Comparison of ENCODE assay signal across 15 cellular contexts in genomic region chr10:102948163-102948562, GRCh38. TPM values are rescaled to one million over a fixed set of nuclear protein-coding genes. Genes with fewer than 3 reads are reported as not detected.
DNase-seq lines count a peak whose midpoint lies in the region; FAIRE-seq and TF ChIP-seq lines count a peak whose summit lies in the region.
"Had no signal": no experiment of that assay in that cellular context is flagged by ENCODE, and none has a peak within 500 bp of the region (broad histone marks: within the 10 kb centered on the region; RNA-seq: fewer than 3 reads in every experiment).

No MANE protein-coding gene starts in this region.

- no peaks in the 10 kb centered on the region for H3K9me3 Mint-ChIP-seq in activated naive CD4-positive, alpha-beta T cell treated with anti-CD3 and anti-CD28 coated beads, Interleukin-2, amount 50 U/mL, for 24 hours
- no peaks in the 10 kb centered on the region for H3K9me3 Mint-ChIP-seq in activated naive CD4-positive, alpha-beta T cell treated with anti-CD3 and anti-CD28 coated beads for 36 hours
- peaks cover 4% of the 10 kb centered on the region for H3K9me3 Mint-ChIP-seq in type B pancreatic cell
- H3K9me3 Mint-ChIP-seq: CD4-positive, alpha-beta memory T cell; HFFc6 had no signal

- H3K27me3 Mint-ChIP-seq in activated naive CD4-positive, alpha-beta T cell treated with anti-CD3 and anti-CD28 coated beads, Interleukin-2, amount 50 U/mL, for 24 hours = no peaks in the 10 kb centered on the region
- no peaks in the 10 kb centered on the region for H3K27me3 Mint-ChIP-seq in activated naive CD4-positive, alpha-beta T cell treated with anti-CD3 and anti-CD28 coated beads for 36 hours (ENCODE audit: low read depth)
- H3K27me3 Mint-ChIP-seq in type B pancreatic cell = no peaks in the 10 kb centered on the region
- H3K27me3 Mint-ChIP-seq: CD4-positive, alpha-beta memory T cell had no signal

- peak; percentile 43 for TF ChIP-seq POLR2A in erythroblast (IDR thresholded peaks at IDR 0.05; ENCODE audit: low read length)

- intact Hi-C loops in activated naive CD4-positive, alpha-beta T cell treated with anti-CD3 and anti-CD28 coated beads for 36 hours (cut with micrococcal nuclease) = no loop called here

- peak overlapping the region; percentile 0 for H3K27ac Mint-ChIP-seq in activated naive CD4-positive, alpha-beta T cell treated with anti-CD3 and anti-CD28 coated beads, Interleukin-2, amount 50 U/mL, for 24 hours
- H3K27ac Mint-ChIP-seq in activated naive CD4-positive, alpha-beta T cell treated with anti-CD3 and anti-CD28 coated beads for 36 hours = no peak overlapping the region
- H3K27ac Mint-ChIP-seq in type B pancreatic cell = peak overlapping the region; percentile 6
- H3K27ac Mint-ChIP-seq: HFFc6 had no signal

- FAIRE-seq in RCC 7860 (lab: Jason Lieb, UNC) = no peak

- H3K4me1 Mint-ChIP-seq in activated naive CD4-positive, alpha-beta T cell treated with anti-CD3 and anti-CD28 coated beads, Interleukin-2, amount 50 U/mL, for 24 hours = no peaks in the 10 kb centered on the region
- no peaks in the 10 kb centered on the region for H3K4me1 Mint-ChIP-seq in activated naive CD4-positive, alpha-beta T cell treated with anti-CD3 and anti-CD28 coated beads for 36 hours (ENCODE audit: low read depth)
- peaks cover 20% of the 10 kb centered on the region for H3K4me1 Mint-ChIP-seq in type B pancreatic cell (ENCODE audit: unreplicated experiment)

- no peak for DNase-seq in activated naive CD4-positive, alpha-beta T cell treated with anti-CD3 and anti-CD28 coated beads for 36 hours
- DNase-seq in erythroblast (lab: John Stamatoyannopoulos, UW) (peak; percentile 72 to 86), type B pancreatic cell (ENCODE audit: extremely low spot score, unreplicated experiment) (no peak), RCC 7860 (ENCODE audit: low spot score) (no peak)
- no peak for DNase-seq in activated CD8-positive, alpha-beta memory T cell treated with anti-CD3 and anti-CD28 coated beads for 24 hours
- DNase-seq in activated effector memory CD4-positive, alpha-beta T cell treated with anti-CD3 and anti-CD28 coated beads, Interleukin-2, amount 50 U/mL, for 16 hours = no peak
- DNase-seq: 8988T; CD4-positive, alpha-beta memory T cell; DMS79 treated with DMSO at 0.1 percent for 48 hours; GF-D8; GOT3; H7; HFFc6 had no signal

- TF ChIP-seq CTCF in type B pancreatic cell (conservative IDR thresholded peaks at IDR 0.05) = no peak

- H3K4me3 Mint-ChIP-seq in activated naive CD4-positive, alpha-beta T cell treated with anti-CD3 and anti-CD28 coated beads, Interleukin-2, amount 50 U/mL, for 24 hours = no peak overlapping the region
- H3K4me3 Mint-ChIP-seq in activated naive CD4-positive, alpha-beta T cell treated with anti-CD3 and anti-CD28 coated beads for 36 hours = no peak overlapping the region
- no peak overlapping the region for H3K4me3 Mint-ChIP-seq in type B pancreatic cell
- H3K4me3 Mint-ChIP-seq: CD14-positive monocyte; CD4-positive, alpha-beta memory T cell; HFFc6 had no signal

- CTCF ChIA-PET in activated naive CD4-positive, alpha-beta T cell treated with anti-CD3 and anti-CD28 coated beads for 36 hours (lab: Charles Lee) = no interaction called here

- no peaks in the 10 kb centered on the region for H3K36me3 Mint-ChIP-seq in activated naive CD4-positive, alpha-beta T cell treated with anti-CD3 and anti-CD28 coated beads, Interleukin-2, amount 50 U/mL, for 24 hours
- H3K36me3 Mint-ChIP-seq in activated naive CD4-positive, alpha-beta T cell treated with anti-CD3 and anti-CD28 coated beads for 36 hours (ENCODE audit: low read depth) = no peaks in the 10 kb centered on the region
- H3K36me3 Mint-ChIP-seq in type B pancreatic cell = peaks cover 9% of the 10 kb centered on the region
- H3K36me3 Mint-ChIP-seq: CD14-positive monocyte had no signal

RNA-seq across cellular contexts. Expression of gene CNNM2, which starts 30.1 kb away (rescaled TPM):
- total RNA-seq in activated naive CD4-positive, alpha-beta T cell treated with anti-CD3 and anti-CD28 coated beads for 36 hours = 1 to 10 TPM; 3.9 to 4.3 TPM
- total RNA-seq in type B pancreatic cell (ENCODE audit: low replicate concordance) = 9.8 and 12.0 TPM in 2 replicates

Comparison
In these comparisons a context has a peak if more than half of its experiments do, and no peak if none do; other contexts are left out.
1. DNase-seq: peak in erythroblast (2 of 2); none in activated naive CD4-positive, alpha-beta T cell treated with anti-CD3 and anti-CD28 coated beads for 36 hours (single experiment), type B pancreatic cell (single experiment), RCC 7860 (single experiment), activated CD8-positive, alpha-beta memory T cell treated with anti-CD3 and anti-CD28 coated beads for 24 hours (single experiment) and activated effector memory CD4-positive, alpha-beta T cell treated with anti-CD3 and anti-CD28 coated beads, Interleukin-2, amount 50 U/mL, for 16 hours (single experiment).